In the genomic region with DNA sequence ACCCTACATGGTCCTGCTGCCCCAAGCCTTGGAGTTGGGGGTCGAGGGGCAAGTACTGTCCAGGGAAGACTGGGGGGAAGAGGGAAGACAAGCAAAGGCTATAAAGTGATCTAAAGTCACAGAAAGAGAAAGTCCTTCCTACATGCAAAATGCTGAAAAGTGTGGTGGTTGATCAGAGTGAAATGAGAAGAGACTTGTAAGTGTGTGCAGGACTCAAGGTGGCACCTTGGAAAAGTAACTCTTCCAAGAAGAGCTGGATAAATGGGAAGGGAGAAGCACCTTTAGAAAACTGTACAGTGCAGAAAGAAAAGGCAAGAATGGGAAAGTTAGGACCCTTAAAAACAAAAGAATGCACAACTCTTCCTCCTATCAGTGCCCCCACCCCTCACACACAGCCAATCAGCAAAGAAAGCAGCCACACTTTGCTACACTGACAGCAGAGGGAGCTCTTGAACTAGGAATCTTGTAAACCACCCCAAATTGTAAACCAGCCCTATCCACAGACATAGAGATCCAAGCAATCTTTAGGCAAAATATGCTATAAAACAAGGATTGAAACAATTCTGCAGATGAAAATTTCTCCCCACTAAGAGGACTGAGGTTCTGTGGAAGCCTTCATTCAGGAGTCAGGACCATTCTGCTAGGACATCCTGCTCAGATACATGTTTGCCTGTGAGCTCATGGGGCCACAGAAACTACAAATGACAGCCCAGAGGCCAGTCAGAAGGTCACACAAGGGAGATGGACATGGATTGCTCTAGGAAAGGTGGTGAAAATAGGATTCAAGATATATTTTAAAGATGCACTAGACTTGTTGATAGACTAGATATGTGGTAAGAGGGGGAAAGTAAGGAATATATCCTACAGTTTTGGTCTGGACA, we compare ENCODE assay signal across 8 cellular contexts.
DNase-seq lines count a peak whose midpoint lies in the region; ATAC-seq, FAIRE-seq and TF ChIP-seq lines count a peak whose summit lies in the region.

No MANE protein-coding gene starts in this region.

- peak; percentile 25 to 41 for DNase-seq in activated T-cell treated with anti-CD3 and anti-CD28 coated beads, Interleukin-2, amount 50 U/mL, for 72 hours
- no peak for DNase-seq in activated T-cell treated with anti-CD3 and anti-CD28 coated beads for 4 hours
- peak; percentile 70 to 78 for DNase-seq in NOMO-1 (lab: John Stamatoyannopoulos, UW; ENCODE audit: unreplicated experiment in 2 of 2)
- DNase-seq in bronchial epithelial cell (ENCODE audit: low read depth), result peak; percentile 47
- DNase-seq in lower lobe of right lung, result no peak

- peaks cover 0 to 3% of the 10 kb centered on the region in 2 donors for H3K9me3 Mint-ChIP-seq in activated T-cell treated with anti-CD3 and anti-CD28 coated beads, Interleukin-2, amount 50 U/mL, for 72 hours

- ATAC-seq in activated T-cell treated with anti-CD3 and anti-CD28 coated beads, Interleukin-2, amount 50 U/mL, for 72 hours (replicated peaks in 1 of 2), result peak; percentile 54 to 67
- ATAC-seq in HG02885 (IDR thresholded peaks at IDR 0.05; ENCODE audit: poor library complexity, unreplicated experiment), result peak; percentile 69
- peak; percentile 85 to 87 for ATAC-seq in lower lobe of right lung
- no peak for ATAC-seq in HG03135 (IDR thresholded peaks at IDR 0.05; ENCODE audit: unreplicated experiment)
- ATAC-seq in HG02763 (IDR thresholded peaks at IDR 0.05; ENCODE audit: unreplicated experiment), result no peak

- peaks cover 7% of the 10 kb centered on the region for H3K27me3 Mint-ChIP-seq in activated T-cell treated with anti-CD3 and anti-CD28 coated beads, Interleukin-2, amount 50 U/mL, for 72 hours (ENCODE audit: low read depth)

- FAIRE-seq in bronchial epithelial cell (lab: Jason Lieb, UNC), result peak; percentile 7

- H3K36me3 Mint-ChIP-seq in activated T-cell treated with anti-CD3 and anti-CD28 coated beads, Interleukin-2, amount 50 U/mL, for 72 hours (ENCODE audit: insufficient read depth in 2 of 2), result peaks cover 0 to 7% of the 10 kb centered on the region in 2 donors

- no peaks in the 10 kb centered on the region for H3K27me3 ChIP-seq in bronchial epithelial cell (ENCODE audit: control insufficient read depth, insufficient read depth, low read length)
- no peaks in the 10 kb centered on the region for H3K27me3 ChIP-seq in lower lobe of right lung (ENCODE audit: low read depth)

- no peak overlapping the region for H3K27ac Mint-ChIP-seq in activated T-cell treated with anti-CD3 and anti-CD28 coated beads, Interleukin-2, amount 50 U/mL, for 72 hours

- TF ChIP-seq CTCF in bronchial epithelial cell (IDR thresholded peaks at IDR 0.05; ENCODE audit: insufficient read depth, low read length, severe bottlenecking) (peak; percentile 81), lower lobe of right lung (IDR thresholded peaks at IDR 0.05) (peak; percentile 60)

- peaks cover 11% of the 10 kb centered on the region for H3K4me1 Mint-ChIP-seq in activated T-cell treated with anti-CD3 and anti-CD28 coated beads, Interleukin-2, amount 50 U/mL, for 72 hours (ENCODE audit: low read depth)

- H3K4me3 ChIP-seq in bronchial epithelial cell (ENCODE audit: low read depth, low read length), result no peak overlapping the region
- no peak overlapping the region for H3K4me3 ChIP-seq in lower lobe of right lung

- intact Hi-C loops in lower lobe of right lung (cut with DNase I), result no loop called here

- H3K4me3 Mint-ChIP-seq in activated T-cell treated with anti-CD3 and anti-CD28 coated beads, Interleukin-2, amount 50 U/mL, for 72 hours, result no peak overlapping the region

- H3K36me3 ChIP-seq in bronchial epithelial cell (ENCODE audit: control insufficient read depth, insufficient read depth, low read length), result no peaks in the 10 kb centered on the region
- no peaks in the 10 kb centered on the region for H3K36me3 ChIP-seq in lower lobe of right lung

- peaks cover 12% of the 10 kb centered on the region for H3K9me3 ChIP-seq in lower lobe of right lung

- H3K4me1 ChIP-seq in lower lobe of right lung, result no peaks in the 10 kb centered on the region

- H3K27ac ChIP-seq in lower lobe of right lung, result no peak overlapping the region

Comparison
In these comparisons a context has a peak if more than half of its experiments do, and no peak if none do; other contexts are left out.
1. DNase-seq: peak in activated T-cell treated with anti-CD3 and anti-CD28 coated beads, Interleukin-2, amount 50 U/mL, for 72 hours (2 of 2), NOMO-1 (2 of 2) and bronchial epithelial cell (single experiment); none in activated T-cell treated with anti-CD3 and anti-CD28 coated beads for 4 hours (single experiment) and lower lobe of right lung (single experiment).
2. ATAC-seq: peak in activated T-cell treated with anti-CD3 and anti-CD28 coated beads, Interleukin-2, amount 50 U/mL, for 72 hours (2 of 2), HG02885 (single experiment) and lower lobe of right lung (2 of 2); none in HG03135 (single experiment) and HG02763 (single experiment).